Comparison of ENCODE assay signal across 15 cellular contexts in the genomic region with DNA sequence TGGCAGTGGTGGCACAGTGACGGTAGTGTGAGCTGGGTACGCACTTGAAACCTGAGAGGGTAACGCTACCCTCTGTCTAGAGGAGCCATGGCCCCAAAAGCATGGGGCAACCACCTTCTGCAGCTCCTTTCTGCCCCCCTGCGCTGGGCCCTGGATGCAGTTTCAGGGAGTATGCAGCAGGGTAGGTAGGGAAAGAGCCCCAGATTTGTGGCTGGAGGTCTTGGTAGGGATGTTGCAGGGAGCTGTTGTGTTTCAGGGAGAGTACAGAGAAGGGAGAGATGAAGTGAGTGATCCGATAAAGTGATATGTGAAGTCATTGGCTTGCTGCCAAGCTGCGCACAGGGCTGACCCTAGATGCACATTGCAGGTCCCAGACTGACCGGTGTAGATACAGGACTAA. TPM values are rescaled to one million over a fixed set of nuclear protein-coding genes. Genes with fewer than 3 reads are reported as not detected.
DNase-seq lines count a peak whose midpoint lies in the region; ATAC-seq, FAIRE-seq and TF ChIP-seq lines count a peak whose summit lies in the region.
"Had no signal": no experiment of that assay in that cellular context is flagged by ENCODE, and none has a peak within 500 bp of the region (broad histone marks: within the 10 kb centered on the region; RNA-seq: fewer than 3 reads in every experiment).

No MANE protein-coding gene starts in this region.

- H3K27ac ChIP-seq in OCI-LY7 (ENCODE audit: low read depth, low read length, poor library complexity, severe bottlenecking) (no peak overlapping the region), HepG2 (ENCODE audit: extremely low read length, insufficient read depth, low read length) (no peak overlapping the region)

- FAIRE-seq in HepG2 (lab: Jason Lieb, UNC): no peak

- H3K4me1 ChIP-seq in OCI-LY7 (ENCODE audit: insufficient read depth, low read length, poor library complexity, severe bottlenecking): peaks cover 18% of the 10 kb centered on the region
- peaks cover 76% of the 10 kb centered on the region for H3K4me1 ChIP-seq in HepG2 (ENCODE audit: insufficient read depth, low read length)

- no peak overlapping the region for H3K9ac ChIP-seq in HepG2 (ENCODE audit: insufficient read depth, low read depth, low read length)

- ATAC-seq in HepG2: no peak
- no peak for ATAC-seq in WTC11

- H3K4me3 ChIP-seq in OCI-LY7 (ENCODE audit: low read depth, low read length, poor library complexity, severe bottlenecking) (no peak overlapping the region), HepG2 (replicated peaks in 1 of 3; ENCODE audit: insufficient read depth in 1 of 3, low read depth in 2 of 3, low read length in 3 of 3) (no peak overlapping the region)
- H3K4me3 ChIP-seq: lung had no signal

- no peaks in the 10 kb centered on the region for H3K9me2 ChIP-seq in OCI-LY7 (ENCODE audit: insufficient read depth, low read length)

- 54% methylated on average over 7 of the region's 7 CpGs for WGBS in HepG2 (ENCODE audit: low lambda C conversion rate)

- H3K4me2 ChIP-seq in OCI-LY7 (ENCODE audit: low read length): no peak overlapping the region
- H3K4me2 ChIP-seq in HepG2 (ENCODE audit: low read depth, low read length): no peak overlapping the region

- in situ Hi-C loops in HepG2 (cut with HindIII; ENCODE audit: extremely low pct_ligation_motif_present, low pct_unique_long_range_greater_than_20kb): no loop called here

- H3K27ac Mint-ChIP-seq in WTC11: no peak overlapping the region
- H3K27ac Mint-ChIP-seq: activated CD4-positive, alpha-beta memory T cell treated with anti-CD3 and anti-CD28 coated beads for 36 hours had no signal

- CTCF ChIA-PET in OCI-LY7 (lab: Charles Lee; ENCODE audit: unreplicated experiment) (no interaction called here), HepG2 (lab: Yijun Ruan, JAX; ENCODE audit: low intra/inter-chr PET ratio, low total read pairs) (no interaction called here), WTC11 (lab: Charles Lee) (interaction anchor here (1.4 kb wide), 1 partner anchor 150 kb away, joined by 6 read pairs; no protein-coding TSS in a partner anchor)

- H3K79me2 ChIP-seq in OCI-LY7 (ENCODE audit: insufficient read depth, low read depth, low read length): no peaks in the 10 kb centered on the region
- no peaks in the 10 kb centered on the region for H3K79me2 ChIP-seq in HepG2 (ENCODE audit: insufficient read depth, low read length)

- no peak for TF ChIP-seq EP300 in HepG2 (IDR thresholded peaks at IDR 0.05; ENCODE audit: low read depth in 2 of 2, low read length in 2 of 2)
- TF ChIP-seq EP300 in HepG2 (CRISPR knock-in tag; IDR thresholded peaks at IDR 0.05; ENCODE audit: borderline replicate concordance): no peak

- 0 out of 2 replicates have a peak, but pooled peaks have one; percentile 15 for TF ChIP-seq CTCF in OCI-LY7 (conservative IDR thresholded peaks at IDR 0.05; ENCODE audit: low read length)
- TF ChIP-seq CTCF in HepG2 (CRISPR knock-in tag; IDR thresholded peaks at IDR 0.05): 0 out of 2 replicates have a peak, but pooled peaks have one; percentile 5
- TF ChIP-seq CTCF in WTC11 (IDR thresholded peaks at IDR 0.05): no peak

- intact Hi-C loops in OCI-LY7 (cut with micrococcal nuclease; ENCODE audit: unreplicated experiment): no loop called here
- intact Hi-C loops in HepG2 (cut with micrococcal nuclease; ENCODE audit: unreplicated experiment): no loop called here

- H3K4me3 Mint-ChIP-seq in WTC11: no peak overlapping the region
- H3K4me3 Mint-ChIP-seq: activated CD4-positive, alpha-beta memory T cell treated with anti-CD3 and anti-CD28 coated beads for 36 hours; activated naive CD8-positive, alpha-beta T cell treated with anti-CD3 and anti-CD28 coated beads for 36 hours had no signal

- H3K36me3 ChIP-seq in OCI-LY7 (ENCODE audit: insufficient read depth, low read length) (peaks cover 25% of the 10 kb centered on the region), HepG2 (replicated peaks in 1 of 2; ENCODE audit: control insufficient read depth in 1 of 2, insufficient read depth in 2 of 2, low read length in 2 of 2) (peaks cover 2 to 5% of the 10 kb centered on the region in 2 experiments; a peak in 1 of 5 replicates)

- TF ChIP-seq RAD21 in HepG2 (CRISPR knock-in tag; IDR thresholded peaks at IDR 0.05): no peak

- no peaks in the 10 kb centered on the region for H3K36me3 Mint-ChIP-seq in WTC11

- no TSS peak for BruUV-seq in OCI-LY7 (replicated peaks; lab: Mats Ljungman, UMichigan)
- BruUV-seq in HepG2 (replicated peaks; lab: Mats Ljungman, UMichigan): no TSS peak

- no peaks in the 10 kb centered on the region for H3K27me3 ChIP-seq in HepG2 (ENCODE audit: control insufficient read depth in 1 of 2, insufficient read depth in 2 of 2, low read length in 2 of 2)

- H3K9me3 Mint-ChIP-seq in WTC11: no peaks in the 10 kb centered on the region
- H3K9me3 Mint-ChIP-seq: activated CD4-positive, alpha-beta memory T cell treated with anti-CD3 and anti-CD28 coated beads for 36 hours; activated naive CD8-positive, alpha-beta T cell treated with anti-CD3 and anti-CD28 coated beads for 36 hours had no signal

- DNase-seq in NCI-H2029 (lab: John Stamatoyannopoulos, UW): peak; percentile 32
- no peak for DNase-seq in NCI-H2029 treated with DMSO at 0.1 percent for 48 hours (lab: John Stamatoyannopoulos, UW)
- peak; percentile 56 for DNase-seq in Daoy (ENCODE audit: low read depth)
- DNase-seq in OCI-LY7 (ENCODE audit: low spot score): no peak
- no peak for DNase-seq in HepG2 (ENCODE audit: low spot score)
- DNase-seq in RKO (ENCODE audit: low spot score): no peak
- DNase-seq in ureter (ENCODE audit: low spot score): no peak
- DNase-seq in WTC11 (ENCODE audit: low spot score): no peak
- DNase-seq: activated CD4-positive, alpha-beta memory T cell treated with anti-CD3 and anti-CD28 coated beads for 36 hours; activated naive CD8-positive, alpha-beta T cell treated with anti-CD3 and anti-CD28 coated beads for 36 hours; GOT3; hippocampal formation; NCI-H524 treated with DMSO at 0.1 percent for 48 hours; occipital lobe had no signal

- POLR2A ChIA-PET in OCI-LY7 (lab: Charles Lee) (interaction anchor here (0.7 to 1.6 kb wide), 4 partner anchors 21 to 150 kb away, joined by 3 to 5 read pairs (median 4); no protein-coding TSS in a partner anchor), HepG2 (lab: Yijun Ruan, JAX) (interaction anchor here (1.0 to 1.9 kb wide), 3 partner anchors 23 to 506 kb away, joined by 3 to 6 read pairs (median 4); partner anchors contain the start of genes DBNL, DDX56 and YKT6), WTC11 (lab: Charles Lee) (no interaction called here)

- peaks cover 34% of the 10 kb centered on the region for H3K27me3 Mint-ChIP-seq in WTC11 (ENCODE audit: low read depth)
- H3K27me3 Mint-ChIP-seq: activated CD4-positive, alpha-beta memory T cell treated with anti-CD3 and anti-CD28 coated beads for 36 hours had no signal

- H4K20me1 ChIP-seq in OCI-LY7 (ENCODE audit: insufficient read depth, low read length) (no peaks in the 10 kb centered on the region), HepG2 (ENCODE audit: insufficient read depth, low read length) (no peaks in the 10 kb centered on the region)

- H3K4me1 Mint-ChIP-seq in WTC11: peaks cover 32% of the 10 kb centered on the region

- TF ChIP-seq POLR2A in HepG2 (IDR thresholded peaks at IDR 0.05; ENCODE audit: insufficient read depth in 1 of 2, low read depth in 2 of 2, low read length in 2 of 2): peak; percentile 11 to 26; a peak in 1 of 4 replicates

- no peaks in the 10 kb centered on the region for H3K9me3 ChIP-seq in OCI-LY7 (ENCODE audit: low read length)
- no peaks in the 10 kb centered on the region for H3K9me3 ChIP-seq in HepG2 (ENCODE audit: low read length)

- no peak overlapping the region for H2AFZ ChIP-seq in OCI-LY7 (ENCODE audit: low read length)
- no peak overlapping the region for H2AFZ ChIP-seq in HepG2 (ENCODE audit: low read length)

RNA-seq across cellular contexts. Expression of gene PGAM2, which starts 2.7 kb away (rescaled TPM):
- total RNA-seq in Daoy (2014; rRNA removed; shearing (Covaris generic)): 0.39 TPM in 1 of 2 replicates, not detected in the other
- total RNA-seq in OCI-LY7 (2014; rRNA removed; shearing (Covaris generic)): 0.69 TPM in 1 of 2 replicates, not detected in the other
- total RNA-seq in OCI-LY7 (2022) (0.80 and 1.1 TPM in 2 replicates), HepG2 (2016; rRNA removed; fragmentation: Illumina TruSeq; extraction: Trizol) (0.22 TPM in 1 of 2 replicates, not detected in the other), ureter (0.62 TPM), WTC11 (2021) (2.4 to 5.6 TPM (median 3.9 TPM) in 3 replicates)
- not detected in 2 replicates for total RNA-seq in HepG2 (2016; cell fraction: cytosol; rRNA removed; fragmentation: Illumina TruSeq; extraction: Trizol; ENCODE audit: low read depth)
- not detected in 2 replicates for total RNA-seq in HepG2 (2016; cell fraction: insoluble cytoplasmic fraction; rRNA removed; fragmentation: Illumina TruSeq; extraction: Trizol)
- total RNA-seq in HepG2 (2016; cell fraction: membrane; rRNA removed; fragmentation: Illumina TruSeq; extraction: Trizol): not detected in 2 replicates
- total RNA-seq in HepG2 (2016; cell fraction: nucleus; rRNA removed; fragmentation: Illumina TruSeq; extraction: Trizol): not detected in 2 replicates
- 0.18 TPM in 1 of 2 replicates, not detected in the other for polyA plus RNA-seq in HepG2 (2011; rRNA removed)
- 0.13 TPM in 1 of 2 replicates, not detected in the other for polyA plus RNA-seq in HepG2 (2011; cell fraction: cytosol; rRNA removed)
- 1.5 and 1.9 TPM in 2 replicates for polyA plus RNA-seq in HepG2 (2011; cell fraction: nucleus; rRNA removed)
- polyA plus RNA-seq in HepG2 (2012): 0.35 and 0.49 TPM in 2 replicates
- polyA plus RNA-seq in HepG2 (2016; cell fraction: cytosol; fragmentation: Illumina TruSeq; extraction: Trizol; ENCODE audit: low read depth): not detected in 2 replicates
- not detected in 2 replicates for polyA plus RNA-seq in HepG2 (2016; cell fraction: insoluble cytoplasmic fraction; fragmentation: Illumina TruSeq; extraction: Trizol; ENCODE audit: low read depth)
- not detected in 2 replicates for polyA plus RNA-seq in HepG2 (2016; cell fraction: membrane; fragmentation: Illumina TruSeq; extraction: Trizol; ENCODE audit: low read depth)
- polyA plus RNA-seq in HepG2 (2016; cell fraction: nucleus; fragmentation: Illumina TruSeq; extraction: Trizol; ENCODE audit: insufficient read depth, low read depth): not detected in 2 replicates
- 0.19 and 0.24 TPM in 2 replicates for polyA minus RNA-seq in HepG2 (2011; rRNA and poly(A)+ RNA removed; ENCODE audit: low replicate concordance)
- not detected in 2 replicates for polyA minus RNA-seq in HepG2 (2011; cell fraction: cytosol; rRNA and poly(A)+ RNA removed)
- 0.62 and 0.90 TPM in 2 replicates for polyA minus RNA-seq in HepG2 (2011; cell fraction: nucleus; rRNA and poly(A)+ RNA removed)

RNA-seq across cellular contexts. Expression of gene POLM, which starts 14.3 kb away (rescaled TPM):
- total RNA-seq in Daoy (2014; rRNA removed; shearing (Covaris generic)): 16.2 and 24.1 TPM in 2 replicates
- total RNA-seq in OCI-LY7 (2014; rRNA removed; shearing (Covaris generic)): 83.8 and 90.0 TPM in 2 replicates
- 87.9 and 99.3 TPM in 2 replicates for total RNA-seq in OCI-LY7 (2022)
- total RNA-seq in HepG2 (2016; rRNA removed; fragmentation: Illumina TruSeq; extraction: Trizol): 2.4 and 5.2 TPM in 2 replicates
- total RNA-seq in HepG2 (2016; cell fraction: cytosol; rRNA removed; fragmentation: Illumina TruSeq; extraction: Trizol; ENCODE audit: low read depth): 1.4 and 2.1 TPM in 2 replicates
- total RNA-seq in HepG2 (2016; cell fraction: insoluble cytoplasmic fraction; rRNA removed; fragmentation: Illumina TruSeq; extraction: Trizol): 2.6 and 4.6 TPM in 2 replicates
- 2.7 and 2.8 TPM in 2 replicates for total RNA-seq in HepG2 (2016; cell fraction: membrane; rRNA removed; fragmentation: Illumina TruSeq; extraction: Trizol)
- total RNA-seq in HepG2 (2016; cell fraction: nucleus; rRNA removed; fragmentation: Illumina TruSeq; extraction: Trizol): 7.3 and 9.5 TPM in 2 replicates
- 5.4 and 6.6 TPM in 2 replicates for polyA plus RNA-seq in HepG2 (2011; rRNA removed)
- polyA plus RNA-seq in HepG2 (2011; cell fraction: cytosol; rRNA removed): 2.2 and 3.1 TPM in 2 replicates
- 30.4 and 31.3 TPM in 2 replicates for polyA plus RNA-seq in HepG2 (2011; cell fraction: nucleus; rRNA removed)
- 4.0 and 4.2 TPM in 2 replicates for polyA plus RNA-seq in HepG2 (2012)
- polyA plus RNA-seq in HepG2 (2016; cell fraction: cytosol; fragmentation: Illumina TruSeq; extraction: Trizol; ENCODE audit: low read depth): 1.0 and 1.4 TPM in 2 replicates
- 1.9 and 2.4 TPM in 2 replicates for polyA plus RNA-seq in HepG2 (2016; cell fraction: insoluble cytoplasmic fraction; fragmentation: Illumina TruSeq; extraction: Trizol; ENCODE audit: low read depth)
- 1.9 and 2.2 TPM in 2 replicates for polyA plus RNA-seq in HepG2 (2016; cell fraction: membrane; fragmentation: Illumina TruSeq; extraction: Trizol; ENCODE audit: low read depth)
- 20.1 and 20.6 TPM in 2 replicates for polyA plus RNA-seq in HepG2 (2016; cell fraction: nucleus; fragmentation: Illumina TruSeq; extraction: Trizol; ENCODE audit: insufficient read depth, low read depth)
- polyA minus RNA-seq in HepG2 (2011; rRNA and poly(A)+ RNA removed; ENCODE audit: low replicate concordance): 11.8 and 14.8 TPM in 2 replicates
- polyA minus RNA-seq in HepG2 (2011; cell fraction: cytosol; rRNA and poly(A)+ RNA removed): 3.9 and 5.2 TPM in 2 replicates
- polyA minus RNA-seq in HepG2 (2011; cell fraction: nucleus; rRNA and poly(A)+ RNA removed): 17.9 and 18.9 TPM in 2 replicates
- total RNA-seq in ureter: 46.5 TPM
- total RNA-seq in WTC11 (2021): 20.9 to 25.3 TPM (median 24.7 TPM) in 3 replicates

RNA-seq across cellular contexts. Expression of gene DBNL, which starts 23.6 kb away (rescaled TPM):
- total RNA-seq in Daoy (2014; rRNA removed; shearing (Covaris generic)): 183 and 191 TPM in 2 replicates
- total RNA-seq in OCI-LY7 (2014; rRNA removed; shearing (Covaris generic)): 124 and 133 TPM in 2 replicates
- total RNA-seq in OCI-LY7 (2022) (121 and 137 TPM in 2 replicates), HepG2 (2016; rRNA removed; fragmentation: Illumina TruSeq; extraction: Trizol) (35.1 and 35.4 TPM in 2 replicates), ureter (107 TPM), WTC11 (2021) (34.3 to 36.8 TPM (median 36.1 TPM) in 3 replicates)
- total RNA-seq in HepG2 (2016; cell fraction: cytosol; rRNA removed; fragmentation: Illumina TruSeq; extraction: Trizol; ENCODE audit: low read depth): 6.3 and 6.7 TPM in 2 replicates
- total RNA-seq in HepG2 (2016; cell fraction: insoluble cytoplasmic fraction; rRNA removed; fragmentation: Illumina TruSeq; extraction: Trizol): 30.6 and 36.6 TPM in 2 replicates
- total RNA-seq in HepG2 (2016; cell fraction: membrane; rRNA removed; fragmentation: Illumina TruSeq; extraction: Trizol): 14.7 and 15.9 TPM in 2 replicates
- total RNA-seq in HepG2 (2016; cell fraction: nucleus; rRNA removed; fragmentation: Illumina TruSeq; extraction: Trizol): 17.2 and 21.8 TPM in 2 replicates
- polyA plus RNA-seq in HepG2 (2011; rRNA removed): 20.8 and 29.0 TPM in 2 replicates
- 15.5 and 19.5 TPM in 2 replicates for polyA plus RNA-seq in HepG2 (2011; cell fraction: cytosol; rRNA removed)
- polyA plus RNA-seq in HepG2 (2011; cell fraction: nucleus; rRNA removed): 72.9 and 82.9 TPM in 2 replicates
- 17.6 and 18.9 TPM in 2 replicates for polyA plus RNA-seq in HepG2 (2012)
- polyA plus RNA-seq in HepG2 (2016; cell fraction: cytosol; fragmentation: Illumina TruSeq; extraction: Trizol; ENCODE audit: low read depth): 5.0 and 5.7 TPM in 2 replicates
- 31.8 and 36.6 TPM in 2 replicates for polyA plus RNA-seq in HepG2 (2016; cell fraction: insoluble cytoplasmic fraction; fragmentation: Illumina TruSeq; extraction: Trizol; ENCODE audit: low read depth)
- polyA plus RNA-seq in HepG2 (2016; cell fraction: membrane; fragmentation: Illumina TruSeq; extraction: Trizol; ENCODE audit: low read depth): 10.1 and 10.8 TPM in 2 replicates
- 26.3 and 34.3 TPM in 2 replicates for polyA plus RNA-seq in HepG2 (2016; cell fraction: nucleus; fragmentation: Illumina TruSeq; extraction: Trizol; ENCODE audit: insufficient read depth, low read depth)
- 51.2 and 89.6 TPM in 2 replicates for polyA minus RNA-seq in HepG2 (2011; rRNA and poly(A)+ RNA removed; ENCODE audit: low replicate concordance)
- 10.0 and 13.2 TPM in 2 replicates for polyA minus RNA-seq in HepG2 (2011; cell fraction: cytosol; rRNA and poly(A)+ RNA removed)
- 31.3 and 34.3 TPM in 2 replicates for polyA minus RNA-seq in HepG2 (2011; cell fraction: nucleus; rRNA and poly(A)+ RNA removed)

RNA-seq across cellular contexts. Expression of gene AEBP1, which starts 36.1 kb away (rescaled TPM):
- total RNA-seq in Daoy (2014; rRNA removed; shearing (Covaris generic)): not detected in 2 replicates
- total RNA-seq in OCI-LY7 (2014; rRNA removed; shearing (Covaris generic)): 62.9 and 64.2 TPM in 2 replicates
- total RNA-seq in OCI-LY7 (2022) (35.0 and 42.2 TPM in 2 replicates), HepG2 (2016; rRNA removed; fragmentation: Illumina TruSeq; extraction: Trizol) (0.22 TPM in 1 of 2 replicates, not detected in the other), ureter (131 TPM), WTC11 (2021) (50.8 to 55.5 TPM (median 52.4 TPM) in 3 replicates)
- not detected in 2 replicates for total RNA-seq in HepG2 (2016; cell fraction: cytosol; rRNA removed; fragmentation: Illumina TruSeq; extraction: Trizol; ENCODE audit: low read depth)
- total RNA-seq in HepG2 (2016; cell fraction: insoluble cytoplasmic fraction; rRNA removed; fragmentation: Illumina TruSeq; extraction: Trizol): 0.04 TPM in 1 of 2 replicates, not detected in the other
- total RNA-seq in HepG2 (2016; cell fraction: membrane; rRNA removed; fragmentation: Illumina TruSeq; extraction: Trizol): not detected in 2 replicates
- total RNA-seq in HepG2 (2016; cell fraction: nucleus; rRNA removed; fragmentation: Illumina TruSeq; extraction: Trizol): not detected in 2 replicates
- polyA plus RNA-seq in HepG2 (2011; rRNA removed): 0.55 and 0.81 TPM in 2 replicates
- polyA plus RNA-seq in HepG2 (2011; cell fraction: cytosol; rRNA removed): 0.15 and 0.27 TPM in 2 replicates
- 6.7 and 6.8 TPM in 2 replicates for polyA plus RNA-seq in HepG2 (2011; cell fraction: nucleus; rRNA removed)
- 0.96 and 1.3 TPM in 2 replicates for polyA plus RNA-seq in HepG2 (2012)
- polyA plus RNA-seq in HepG2 (2016; cell fraction: cytosol; fragmentation: Illumina TruSeq; extraction: Trizol; ENCODE audit: low read depth): not detected in 2 replicates
- not detected in 2 replicates for polyA plus RNA-seq in HepG2 (2016; cell fraction: insoluble cytoplasmic fraction; fragmentation: Illumina TruSeq; extraction: Trizol; ENCODE audit: low read depth)
- not detected in 2 replicates for polyA plus RNA-seq in HepG2 (2016; cell fraction: membrane; fragmentation: Illumina TruSeq; extraction: Trizol; ENCODE audit: low read depth)
- 0.29 and 0.89 TPM in 2 replicates for polyA plus RNA-seq in HepG2 (2016; cell fraction: nucleus; fragmentation: Illumina TruSeq; extraction: Trizol; ENCODE audit: insufficient read depth, low read depth)
- 0.14 TPM in 1 of 2 replicates, not detected in the other for polyA minus RNA-seq in HepG2 (2011; rRNA and poly(A)+ RNA removed; ENCODE audit: low replicate concordance)
- polyA minus RNA-seq in HepG2 (2011; cell fraction: cytosol; rRNA and poly(A)+ RNA removed): 0.18 and 0.79 TPM in 2 replicates
- 0.37 and 0.64 TPM in 2 replicates for polyA minus RNA-seq in HepG2 (2011; cell fraction: nucleus; rRNA and poly(A)+ RNA removed)

RNA-seq across cellular contexts. Expression of gene POLD2, which starts 55.3 kb away (rescaled TPM):
- total RNA-seq in Daoy (2014; rRNA removed; shearing (Covaris generic)): 177 and 204 TPM in 2 replicates
- 205 and 230 TPM in 2 replicates for total RNA-seq in OCI-LY7 (2014; rRNA removed; shearing (Covaris generic))
- total RNA-seq in OCI-LY7 (2022) (261 and 271 TPM in 2 replicates), HepG2 (2016; rRNA removed; fragmentation: Illumina TruSeq; extraction: Trizol) (87.6 and 98.8 TPM in 2 replicates), ureter (92.0 TPM), WTC11 (2021) (140 to 154 TPM (median 146 TPM) in 3 replicates)
- total RNA-seq in HepG2 (2016; cell fraction: cytosol; rRNA removed; fragmentation: Illumina TruSeq; extraction: Trizol; ENCODE audit: low read depth): 118 and 152 TPM in 2 replicates
- 74.7 and 95.4 TPM in 2 replicates for total RNA-seq in HepG2 (2016; cell fraction: insoluble cytoplasmic fraction; rRNA removed; fragmentation: Illumina TruSeq; extraction: Trizol)
- 139 and 187 TPM in 2 replicates for total RNA-seq in HepG2 (2016; cell fraction: membrane; rRNA removed; fragmentation: Illumina TruSeq; extraction: Trizol)
- 49.1 and 55.1 TPM in 2 replicates for total RNA-seq in HepG2 (2016; cell fraction: nucleus; rRNA removed; fragmentation: Illumina TruSeq; extraction: Trizol)
- 86.7 and 95.1 TPM in 2 replicates for polyA plus RNA-seq in HepG2 (2011; rRNA removed)
- polyA plus RNA-seq in HepG2 (2011; cell fraction: cytosol; rRNA removed): 65.5 and 120 TPM in 2 replicates
- polyA plus RNA-seq in HepG2 (2011; cell fraction: nucleus; rRNA removed): 88.2 and 88.7 TPM in 2 replicates
- polyA plus RNA-seq in HepG2 (2012): 64.0 and 65.2 TPM in 2 replicates
- polyA plus RNA-seq in HepG2 (2016; cell fraction: cytosol; fragmentation: Illumina TruSeq; extraction: Trizol; ENCODE audit: low read depth): 134 and 181 TPM in 2 replicates
- 104 and 131 TPM in 2 replicates for polyA plus RNA-seq in HepG2 (2016; cell fraction: insoluble cytoplasmic fraction; fragmentation: Illumina TruSeq; extraction: Trizol; ENCODE audit: low read depth)
- polyA plus RNA-seq in HepG2 (2016; cell fraction: membrane; fragmentation: Illumina TruSeq; extraction: Trizol; ENCODE audit: low read depth): 176 and 207 TPM in 2 replicates
- 104 and 121 TPM in 2 replicates for polyA plus RNA-seq in HepG2 (2016; cell fraction: nucleus; fragmentation: Illumina TruSeq; extraction: Trizol; ENCODE audit: insufficient read depth, low read depth)
- 82.4 and 267 TPM in 2 replicates for polyA minus RNA-seq in HepG2 (2011; rRNA and poly(A)+ RNA removed; ENCODE audit: low replicate concordance)
- 16.1 and 23.4 TPM in 2 replicates for polyA minus RNA-seq in HepG2 (2011; cell fraction: cytosol; rRNA and poly(A)+ RNA removed)
- 22.9 TPM in 2 replicates for polyA minus RNA-seq in HepG2 (2011; cell fraction: nucleus; rRNA and poly(A)+ RNA removed)

Comparison
In these comparisons a context has a peak if more than half of its experiments do, and no peak if none do; other contexts are left out.
1. DNase-seq: peak in NCI-H2029 (single experiment) and Daoy (single experiment); none in NCI-H2029 treated with DMSO at 0.1 percent for 48 hours (single experiment), OCI-LY7 (single experiment), HepG2 (single experiment), RKO (single experiment), ureter (single experiment) and WTC11 (single experiment).